17 cellular contexts compared by ENCODE assay signal in the genomic region with DNA sequence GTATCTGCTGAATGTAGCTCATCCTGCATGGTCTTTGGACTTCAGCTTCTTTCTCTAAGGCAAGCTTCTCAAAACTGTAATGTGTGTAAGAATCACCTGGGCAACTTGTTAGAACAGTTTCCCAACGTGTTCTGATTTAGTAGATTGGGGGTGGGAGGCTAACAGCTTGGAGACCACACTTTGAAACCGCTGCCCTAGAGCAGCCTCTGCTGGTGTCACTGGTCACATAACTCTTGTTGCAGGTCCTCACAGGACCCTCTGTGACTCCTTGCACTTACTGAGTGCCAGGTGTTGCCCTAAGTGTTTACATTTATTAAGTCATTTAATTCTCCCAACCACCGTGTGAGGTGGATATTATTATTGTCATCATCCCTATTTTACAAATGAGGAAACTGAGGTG. TPM values are rescaled to one million over a fixed set of nuclear protein-coding genes. Genes with fewer than 3 reads are reported as not detected.
DNase-seq lines count a peak whose midpoint lies in the region; ATAC-seq and TF ChIP-seq lines count a peak whose summit lies in the region.
"Had no signal": no experiment of that assay in that cellular context is flagged by ENCODE, and none has a peak within 500 bp of the region (broad histone marks: within the 10 kb centered on the region; RNA-seq: fewer than 3 reads in every experiment).

No MANE protein-coding gene starts in this region.

- H3K4me3 ChIP-seq in CD4-positive, CD25-positive, alpha-beta regulatory T cell (ENCODE audit: low read depth, low read length), result no peak overlapping the region
- H3K4me3 ChIP-seq: BLaER1 treated with 17β-estradiol and CSF1 and Interleukin-3, amounts not matched to agents 10 nM and 100 nM had no signal

- H2AFZ ChIP-seq in H9 (ENCODE audit: low read length), result no peak overlapping the region

- peaks cover 3% of the 10 kb centered on the region for H3K23me2 ChIP-seq in H9 (ENCODE audit: insufficient read length, low read depth, low read length, poor library complexity, severe bottlenecking)

- H3K14ac ChIP-seq in H9 (ENCODE audit: insufficient read depth, low read length), result no peak overlapping the region

- no peaks in the 10 kb centered on the region for H3K79me2 ChIP-seq in H9 (ENCODE audit: insufficient read depth, low read length)

- no peaks in the 10 kb centered on the region for H3K36me3 ChIP-seq in CD4-positive, CD25-positive, alpha-beta regulatory T cell (ENCODE audit: control insufficient read depth, insufficient read depth, low read length)
- H3K36me3 ChIP-seq: BLaER1 treated with 17β-estradiol and CSF1 and Interleukin-3, amounts not matched to agents 10 nM and 100 nM had no signal

- no peak overlapping the region for H2BK20ac ChIP-seq in H9 (ENCODE audit: low read depth, low read length, poor library complexity, severe bottlenecking)

- H4K91ac ChIP-seq in H9 (ENCODE audit: insufficient read length, low read depth, low read length), result no peak overlapping the region

- H2BK12ac ChIP-seq in H9 (ENCODE audit: insufficient read length, low read depth, low read length), result no peak overlapping the region

- H3K4me2 ChIP-seq in H9 (ENCODE audit: insufficient read depth, insufficient read length, low read length), result no peak overlapping the region

- no peak overlapping the region for H3T11ph ChIP-seq in H9 (ENCODE audit: low read length)

- no peak overlapping the region for H2BK15ac ChIP-seq in H9 (ENCODE audit: low read depth, low read length)

- H3K23ac ChIP-seq in H9 (ENCODE audit: insufficient read length, low read depth, low read length), result no peak overlapping the region

- no peaks in the 10 kb centered on the region for H3K36me3 Mint-ChIP-seq in CD4-positive, CD25-positive, alpha-beta regulatory T cell
- no peaks in the 10 kb centered on the region for H3K36me3 Mint-ChIP-seq in H9 (ENCODE audit: insufficient read depth in 1 of 3, low read depth in 3 of 3)
- H3K36me3 Mint-ChIP-seq in activated T-helper 2 cell treated with anti-CD3 and anti-CD28 coated beads, Interferon-gamma antibody, Interleukin-2, Interleukin-4, amounts not matched to agents 10 μg/mL and 5 μg/mL and 100 μg/mL, durations not matched to agents 14 hours and 24 hours and 36 hours (ENCODE audit: low read depth), result peaks cover 2% of the 10 kb centered on the region
- H3K36me3 Mint-ChIP-seq in immature natural killer cell, result peaks cover 0 to 7% (median 0%) of the 10 kb centered on the region in 3 donors

- H3K27me3 ChIP-seq in CD4-positive, CD25-positive, alpha-beta regulatory T cell (ENCODE audit: control insufficient read depth, insufficient read depth, low read length), result no peaks in the 10 kb centered on the region
- H3K27me3 ChIP-seq in H9 (ENCODE audit: insufficient read depth, low read length), result no peaks in the 10 kb centered on the region
- H3K27me3 ChIP-seq: BLaER1 treated with 17β-estradiol and CSF1 and Interleukin-3, amounts not matched to agents 10 nM and 100 nM had no signal

- no peak overlapping the region for H3K4ac ChIP-seq in H9 (ENCODE audit: low read depth, low read length)

- H3K9me3 ChIP-seq in CD4-positive, CD25-positive, alpha-beta regulatory T cell (ENCODE audit: control insufficient read depth in 2 of 2, low read length in 2 of 2), result no peaks in the 10 kb centered on the region
- no peaks in the 10 kb centered on the region for H3K9me3 ChIP-seq in H9 (ENCODE audit: control insufficient read depth, low read depth, low read length)

- no peak overlapping the region for H2BK120ac ChIP-seq in H9 (ENCODE audit: low read depth, low read length, poor library complexity, severe bottlenecking)

- H2BK5ac ChIP-seq in H9 (ENCODE audit: insufficient read length, low read length), result no peak overlapping the region

- peaks cover 16% of the 10 kb centered on the region for H3K4me1 ChIP-seq in CD4-positive, CD25-positive, alpha-beta regulatory T cell (ENCODE audit: control insufficient read depth, insufficient read depth, low read length, poor library complexity, severe bottlenecking)
- no peaks in the 10 kb centered on the region for H3K4me1 ChIP-seq in H9 (ENCODE audit: insufficient read depth, low read length)

- peaks cover 0 to 2% (median 0%) of the 10 kb centered on the region in 7 donors for H3K9me3 Mint-ChIP-seq in CD4-positive, CD25-positive, alpha-beta regulatory T cell
- H3K9me3 Mint-ChIP-seq in H9 (peaks cover 0 to 5% of the 10 kb centered on the region in 2 experiments; a peak in 2 of 5 replicates), immature natural killer cell (no peaks in the 10 kb centered on the region)
- H3K9me3 Mint-ChIP-seq in activated T-helper 2 cell treated with anti-CD3 and anti-CD28 coated beads, Interferon-gamma antibody, Interleukin-2, Interleukin-4, amounts not matched to agents 10 μg/mL and 5 μg/mL and 100 μg/mL, durations not matched to agents 14 hours and 24 hours and 36 hours, result no peaks in the 10 kb centered on the region
- H3K9me3 Mint-ChIP-seq: CD4-positive, alpha-beta T cell had no signal

- 0 out of 3 replicates have a peak, but pooled peaks have one; percentile 22 for TF ChIP-seq CTCF in H9 (conservative IDR thresholded peaks at IDR 0.05)
- TF ChIP-seq CTCF in GM13977 (IDR thresholded peaks at IDR 0.05; ENCODE audit: extremely low read depth, insufficient read depth, missing control alignments), result no peak

- WGBS in H9 (ENCODE audit: extremely low coverage, insufficient read length, low lambda C conversion rate), result no CpG with 5 or more reads among the region's 3 CpGs

- H3K27ac ChIP-seq in CD4-positive, CD25-positive, alpha-beta regulatory T cell (ENCODE audit: insufficient read depth, low read length, poor library complexity, severe bottlenecking), result no peak overlapping the region
- H3K27ac ChIP-seq in H9 (ENCODE audit: insufficient read length, low read depth, low read length), result no peak overlapping the region
- H3K27ac ChIP-seq: BLaER1 treated with 17β-estradiol and CSF1 and Interleukin-3, amounts not matched to agents 10 nM and 100 nM had no signal

- H3K18ac ChIP-seq in H9 (ENCODE audit: insufficient read length, low read depth, low read length), result no peak overlapping the region

- peak overlapping the region in 2 of 3 donors; percentile 29 to 86 for H3K27ac Mint-ChIP-seq in CD4-positive, CD25-positive, alpha-beta regulatory T cell
- peak overlapping the region in 1 of 3 experiments; percentile 12; a peak in 1 of 7 replicates for H3K27ac Mint-ChIP-seq in H9
- H3K27ac Mint-ChIP-seq in activated T-helper 2 cell treated with anti-CD3 and anti-CD28 coated beads, Interferon-gamma antibody, Interleukin-2, Interleukin-4, amounts not matched to agents 10 μg/mL and 5 μg/mL and 100 μg/mL, durations not matched to agents 14 hours and 24 hours and 36 hours, result peak overlapping the region; percentile 20
- peak overlapping the region in 5 of 6 donors; percentile 4 to 58 (median 42) for H3K27ac Mint-ChIP-seq in immature natural killer cell
- H3K27ac Mint-ChIP-seq: CD4-positive, alpha-beta T cell had no signal

- H3K79me1 ChIP-seq in H9 (ENCODE audit: insufficient read depth, low read depth, low read length, poor library complexity, severe bottlenecking), result no peaks in the 10 kb centered on the region

- H3K9ac ChIP-seq in H9 (ENCODE audit: extremely low read depth, insufficient read length, low read length), result no peak overlapping the region
- H3K9ac ChIP-seq: BLaER1 treated with 17β-estradiol and CSF1 and Interleukin-3, amounts not matched to agents 10 nM and 100 nM had no signal

- no peaks in the 10 kb centered on the region for H3K27me3 Mint-ChIP-seq in CD4-positive, CD25-positive, alpha-beta regulatory T cell
- H3K27me3 Mint-ChIP-seq in H9 (ENCODE audit: low read depth) (peaks cover 12% of the 10 kb centered on the region), immature natural killer cell (ENCODE audit: low read depth in 3 of 3) (no peaks in the 10 kb centered on the region)
- H3K27me3 Mint-ChIP-seq in activated T-helper 2 cell treated with anti-CD3 and anti-CD28 coated beads, Interferon-gamma antibody, Interleukin-2, Interleukin-4, amounts not matched to agents 10 μg/mL and 5 μg/mL and 100 μg/mL, durations not matched to agents 14 hours and 24 hours and 36 hours (ENCODE audit: low read depth), result no peaks in the 10 kb centered on the region
- H3K27me3 Mint-ChIP-seq: CD4-positive, alpha-beta T cell had no signal

- H4K8ac ChIP-seq in H9 (replicated peaks; ENCODE audit: insufficient read length, low read depth, low read length), result no peak overlapping the region

- peaks cover 24 to 87% (median 47%) of the 10 kb centered on the region in 4 donors for H3K4me1 Mint-ChIP-seq in CD4-positive, CD25-positive, alpha-beta regulatory T cell
- no peaks in the 10 kb centered on the region for H3K4me1 Mint-ChIP-seq in H9
- peaks cover 45% of the 10 kb centered on the region for H3K4me1 Mint-ChIP-seq in activated T-helper 2 cell treated with anti-CD3 and anti-CD28 coated beads, Interferon-gamma antibody, Interleukin-2, Interleukin-4, amounts not matched to agents 10 μg/mL and 5 μg/mL and 100 μg/mL, durations not matched to agents 14 hours and 24 hours and 36 hours (ENCODE audit: low read depth)
- H3K4me1 Mint-ChIP-seq in immature natural killer cell, result peaks cover 38 to 58% of the 10 kb centered on the region in 2 donors

- no peak for DNase-seq in CD4-positive, CD25-positive, alpha-beta regulatory T cell
- no peak for DNase-seq in H9
- DNase-seq in activated T-helper 2 cell treated with anti-CD3 and anti-CD28 coated beads, Interferon-gamma antibody, Interleukin-2, Interleukin-4, amounts not matched to agents 10 μg/mL and 5 μg/mL and 100 μg/mL, durations not matched to agents 14 hours and 24 hours and 36 hours (ENCODE audit: low spot score), result no peak
- peak; percentile 32 to 65 (median 39) for DNase-seq in immature natural killer cell
- no peak for DNase-seq in SIG-M5 treated with dmso at 0.1 percent for 504 hours (lab: John Stamatoyannopoulos, UW; ENCODE audit: unreplicated experiment)
- no peak for DNase-seq in NCI-H2029 treated with DMSO at 0.1 percent for 48 hours (lab: John Stamatoyannopoulos, UW)
- no peak for DNase-seq in ureter (ENCODE audit: low spot score)
- no peak for DNase-seq in GM13977 (ENCODE audit: low spot score)
- DNase-seq: ACHN; Calu3; CD4-positive, alpha-beta T cell had no signal

- no peak overlapping the region for H4K5ac ChIP-seq in H9 (ENCODE audit: insufficient read length, low read depth, low read length)

- H3K4me3 Mint-ChIP-seq in CD4-positive, CD25-positive, alpha-beta regulatory T cell, result peak overlapping the region in 1 of 4 donors; percentile 8
- H3K4me3 Mint-ChIP-seq in H9 (no peak overlapping the region), immature natural killer cell (peak overlapping the region in 4 of 5 donors; percentile 2 to 55 (median 22))
- no peak overlapping the region for H3K4me3 Mint-ChIP-seq in activated T-helper 2 cell treated with anti-CD3 and anti-CD28 coated beads, Interferon-gamma antibody, Interleukin-2, Interleukin-4, amounts not matched to agents 10 μg/mL and 5 μg/mL and 100 μg/mL, durations not matched to agents 14 hours and 24 hours and 36 hours (ENCODE audit: low read depth)
- H3K4me3 Mint-ChIP-seq: CD4-positive, alpha-beta T cell had no signal

- no peak overlapping the region for H3K56ac ChIP-seq in H9 (ENCODE audit: insufficient read length, low read depth, low read length)

- no peaks in the 10 kb centered on the region for H4K20me1 ChIP-seq in H9 (ENCODE audit: control insufficient read depth, insufficient read depth, insufficient read length)
- H4K20me1 ChIP-seq: BLaER1 treated with 17β-estradiol and CSF1 and Interleukin-3, amounts not matched to agents 10 nM and 100 nM had no signal

- no peak for ATAC-seq in CD4-positive, CD25-positive, alpha-beta regulatory T cell (ENCODE audit: low read depth in 2 of 2)
- ATAC-seq: HCT116, HepG2 had no signal

- no peak overlapping the region for H2AK5ac ChIP-seq in H9 (ENCODE audit: insufficient read length, low read length)

- in situ Hi-C loops in GM13977 (cut with MboI; ENCODE audit: low pct_unique_long_range_greater_than_20kb, low sequenced_read_pairs, unreplicated experiment), result no loop called here

- intact Hi-C loops in activated T-helper 2 cell treated with anti-CD3 and anti-CD28 coated beads, Interferon-gamma antibody, Interleukin-2, Interleukin-4, amounts not matched to agents 10 μg/mL and 5 μg/mL and 100 μg/mL, durations not matched to agents 14 hours and 24 hours and 36 hours (cut with micrococcal nuclease), result no loop called here

RNA-seq across cellular contexts. Expression of gene SLC35G3, which starts 9.9 kb away (rescaled TPM):
- not detected for total RNA-seq in CD4-positive, CD25-positive, alpha-beta regulatory T cell
- under 1 TPM; 0.08 to 0.19 (median 0.13) TPM for polyA plus RNA-seq in CD4-positive, CD25-positive, alpha-beta regulatory T cell
- not detected in 2 replicates for total RNA-seq in H9 (2021)
- not detected in 2 replicates for total RNA-seq in activated T-helper 2 cell treated with anti-CD3 and anti-CD28 coated beads, Interferon-gamma antibody, Interleukin-2, Interleukin-4, amounts not matched to agents 10 μg/mL and 5 μg/mL and 100 μg/mL, durations not matched to agents 14 hours and 24 hours and 36 hours
- not detected for polyA plus RNA-seq in immature natural killer cell
- total RNA-seq in ureter, result not detected
- total RNA-seq: A172; Calu3; CD4-positive, alpha-beta T cell; Daoy; H4; HepG2 had no signal
- polyA plus RNA-seq: HepG2 had no signal

RNA-seq across cellular contexts. Expression of gene UNC45B, which starts 36.7 kb away (rescaled TPM):
- 0.44 TPM for total RNA-seq in CD4-positive, CD25-positive, alpha-beta regulatory T cell
- polyA plus RNA-seq in CD4-positive, CD25-positive, alpha-beta regulatory T cell, result under 1 TPM; 0.29 to 0.63 (median 0.43) TPM
- total RNA-seq in H9 (2021), result 0.07 and 0.22 TPM in 2 replicates
- not detected in 2 replicates for total RNA-seq in activated T-helper 2 cell treated with anti-CD3 and anti-CD28 coated beads, Interferon-gamma antibody, Interleukin-2, Interleukin-4, amounts not matched to agents 10 μg/mL and 5 μg/mL and 100 μg/mL, durations not matched to agents 14 hours and 24 hours and 36 hours
- 1 to 10 TPM in 1 of 3 donors, under 1 TPM in 1, not detected in 1; 0.41 to 1.0 TPM for polyA plus RNA-seq in immature natural killer cell
- total RNA-seq in ureter, result 0.08 TPM
- total RNA-seq: A172, Calu3, Daoy, H4, HepG2 had no signal

RNA-seq across cellular contexts. Expression of gene NLE1, which starts 42.2 kb away (rescaled TPM):
- 9.8 TPM for total RNA-seq in CD4-positive, CD25-positive, alpha-beta regulatory T cell
- 1 to 10 TPM; 3.1 to 5.3 (median 3.8) TPM for polyA plus RNA-seq in CD4-positive, CD25-positive, alpha-beta regulatory T cell
- total RNA-seq in H9 (2021) (41.7 and 43.9 TPM in 2 replicates), ureter (20.0 TPM)
- total RNA-seq in activated T-helper 2 cell treated with anti-CD3 and anti-CD28 coated beads, Interferon-gamma antibody, Interleukin-2, Interleukin-4, amounts not matched to agents 10 μg/mL and 5 μg/mL and 100 μg/mL, durations not matched to agents 14 hours and 24 hours and 36 hours, result 38.8 and 40.6 TPM in 2 replicates
- polyA plus RNA-seq in immature natural killer cell, result 1 to 10 TPM; 2.1 to 4.7 (median 3.3) TPM

RNA-seq across cellular contexts. Expression of gene SLFN5, which starts 58.6 kb away (rescaled TPM):
- 221 TPM for total RNA-seq in CD4-positive, CD25-positive, alpha-beta regulatory T cell
- 100 to 1,000 TPM; 122 to 219 (median 162) TPM for polyA plus RNA-seq in CD4-positive, CD25-positive, alpha-beta regulatory T cell
- total RNA-seq in H9 (2021) (2.9 and 3.5 TPM in 2 replicates), ureter (69.9 TPM)
- total RNA-seq in activated T-helper 2 cell treated with anti-CD3 and anti-CD28 coated beads, Interferon-gamma antibody, Interleukin-2, Interleukin-4, amounts not matched to agents 10 μg/mL and 5 μg/mL and 100 μg/mL, durations not matched to agents 14 hours and 24 hours and 36 hours, result 8.8 and 9.9 TPM in 2 replicates
- polyA plus RNA-seq in immature natural killer cell, result 100 to 1,000 TPM in 1 of 3 donors, 10 to 100 TPM in 2; 38.5 to 156 (median 84.2) TPM

Comparison
In these comparisons a context has a peak if more than half of its experiments do, and no peak if none do; other contexts are left out.
1. DNase-seq: peak in immature natural killer cell (3 of 3); none in CD4-positive, CD25-positive, alpha-beta regulatory T cell (0 of 3), H9 (single experiment), activated T-helper 2 cell treated with anti-CD3 and anti-CD28 coated beads, Interferon-gamma antibody, Interleukin-2, Interleukin-4, amounts not matched to agents 10 μg/mL and 5 μg/mL and 100 μg/mL, durations not matched to agents 14 hours and 24 hours and 36 hours (single experiment), SIG-M5 treated with dmso at 0.1 percent for 504 hours (single experiment), NCI-H2029 treated with DMSO at 0.1 percent for 48 hours (single experiment), ureter (single experiment) and GM13977 (single experiment).
2. H3K4me3 Mint-ChIP-seq: peak in immature natural killer cell (4 of 5); none in H9 (0 of 2) and activated T-helper 2 cell treated with anti-CD3 and anti-CD28 coated beads, Interferon-gamma antibody, Interleukin-2, Interleukin-4, amounts not matched to agents 10 μg/mL and 5 μg/mL and 100 μg/mL, durations not matched to agents 14 hours and 24 hours and 36 hours (single experiment).